24 cellular contexts compared by ENCODE assay signal in the genomic region with DNA sequence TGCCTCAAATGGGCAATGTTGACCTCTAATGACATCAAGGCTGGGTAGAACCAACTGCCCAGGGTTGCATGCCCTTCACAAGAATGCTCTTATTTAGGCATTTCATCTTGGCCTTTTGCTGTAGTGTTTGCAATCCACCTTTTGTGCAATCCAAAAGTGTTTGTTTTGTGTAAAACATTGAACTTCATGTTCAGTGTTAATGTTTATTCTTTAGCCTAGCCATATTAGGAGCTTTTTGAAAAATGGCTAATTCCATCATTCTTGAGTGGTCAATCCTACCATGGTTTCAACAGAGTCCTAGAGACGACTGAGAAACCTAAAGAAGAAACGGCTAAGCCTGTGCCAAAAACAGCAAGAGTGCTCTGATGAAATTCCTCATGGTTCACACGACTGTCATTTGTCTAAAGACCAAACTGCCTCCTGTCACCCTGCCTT.
"Had no signal": no experiment of that assay in that cellular context is flagged by ENCODE, and none has a peak within 500 bp of the region (broad histone marks: within the 10 kb centered on the region; RNA-seq: fewer than 3 reads in every experiment).

No MANE protein-coding gene starts in this region.

- H3K36me3 Mint-ChIP-seq: stimulated activated naive B cell treated with anti-CD40 and anti-IgM and Interleukin-4, amounts not matched to agents 10 μg/mL and 1 μg/mL and 100 μg/mL, for 72 hours had no signal

- DNase-seq: activated CD4-positive, alpha-beta T cell treated with anti-CD3 and anti-CD28 coated beads for 4 hours; activated CD4-positive, alpha-beta T cell treated with anti-CD3 and anti-CD28 coated beads, Interleukin-2, amount 50 U/mL, for 48 hours; activated CD4-positive, CD25-positive, alpha-beta regulatory T cell; activated naive CD4-positive, alpha-beta T cell treated with anti-CD3 and anti-CD28 coated beads for 36 hours; activated naive CD8-positive, alpha-beta T cell treated with anti-CD3 and anti-CD28 coated beads, Interleukin-2, amount 10 ng/mL, durations not matched to agents 7 days and 5 days; activated T-cell treated with anti-CD3 and anti-CD28 coated beads, Interleukin-2, amount 50 U/mL, for 48 hours; amniotic stem cell; cortex of kidney; endodermal cell; foreskin keratinocyte; left ventricle myocardium inferior; naive thymus-derived CD4-positive, alpha-beta T cell; occipital lobe; posterior cingulate gyrus; stimulated activated CD4-positive, alpha-beta T cell treated with anti-CD3 and anti-CD28 coated beads, Interleukin-2, amount 100 ng/mL, for 48 hours; stimulated activated CD8-positive, alpha-beta memory T cell treated with anti-CD3 and anti-CD28 coated beads, Interleukin-4, amount 100 ng/mL, for 48 hours; stimulated activated naive B cell treated with anti-CD40 and anti-IgM and Interleukin-4, amounts not matched to agents 10 μg/mL and 1 μg/mL and 100 μg/mL, for 72 hours; T-helper 1 cell; T1000; transverse colon; uterus had no signal

- H3K9me3 Mint-ChIP-seq: activated naive CD4-positive, alpha-beta T cell treated with anti-CD3 and anti-CD28 coated beads for 36 hours had no signal

- H3K9me3 ChIP-seq: transverse colon, uterus had no signal

- H3K4me1 ChIP-seq: uterus had no signal

- H3K4me3 Mint-ChIP-seq: activated naive CD4-positive, alpha-beta T cell treated with anti-CD3 and anti-CD28 coated beads for 36 hours; activated naive CD8-positive, alpha-beta T cell treated with anti-CD3 and anti-CD28 coated beads, Interleukin-2, amount 10 ng/mL, durations not matched to agents 7 days and 5 days; endodermal cell; naive thymus-derived CD4-positive, alpha-beta T cell; neural crest cell; stimulated activated naive B cell treated with anti-CD40 and anti-IgM and Interleukin-4, amounts not matched to agents 10 μg/mL and 1 μg/mL and 100 μg/mL, for 72 hours had no signal

- H3K27ac Mint-ChIP-seq: activated naive CD4-positive, alpha-beta T cell treated with anti-CD3 and anti-CD28 coated beads for 36 hours; activated naive CD8-positive, alpha-beta T cell treated with anti-CD3 and anti-CD28 coated beads, Interleukin-2, amount 10 ng/mL, durations not matched to agents 7 days and 5 days; endodermal cell; naive thymus-derived CD4-positive, alpha-beta T cell; stimulated activated naive B cell treated with anti-CD40 and anti-IgM and Interleukin-4, amounts not matched to agents 10 μg/mL and 1 μg/mL and 100 μg/mL, for 72 hours had no signal

- H3K4me3 ChIP-seq: left ventricle myocardium inferior, transverse colon, uterus had no signal

- ATAC-seq: foreskin keratinocyte; naive thymus-derived CD4-positive, alpha-beta T cell; sciatic nerve; stimulated activated naive B cell treated with anti-CD40 and anti-IgM and Interleukin-4, amounts not matched to agents 10 μg/mL and 1 μg/mL and 100 μg/mL, for 72 hours had no signal

- H3K27ac ChIP-seq: epithelial cell of prostate, foreskin keratinocyte, left ventricle myocardium inferior, transverse colon, uterus had no signal

- H3K36me3 ChIP-seq: left ventricle myocardium inferior, transverse colon, uterus had no signal

- H3K27me3 ChIP-seq: foreskin keratinocyte, transverse colon, uterus had no signal
